In genomic region chr4:106105697-106106096, GRCh38 we compare ENCODE assay signal across 33 cellular contexts.
DNase-seq lines count a peak whose midpoint lies in the region; FAIRE-seq and TF ChIP-seq lines count a peak whose summit lies in the region.
"Had no signal": no experiment of that assay in that cellular context is flagged by ENCODE, and none has a peak within 500 bp of the region (broad histone marks: within the 10 kb centered on the region; RNA-seq: fewer than 3 reads in every experiment).

No MANE protein-coding gene starts in this region.

- intact Hi-C loops in dorsolateral prefrontal cortex (cut with DNase I), result no loop called here

- H3K36me3 Mint-ChIP-seq in astrocyte (ENCODE audit: low read depth, unreplicated experiment), result peaks cover 38% of the 10 kb centered on the region

- H3K27ac ChIP-seq in HEK293 (ENCODE audit: extremely low read depth, low read depth, low read length), result no peak overlapping the region
- H3K27ac ChIP-seq in astrocyte (ENCODE audit: low read depth, low read length), result no peak overlapping the region
- H3K27ac ChIP-seq in dorsolateral prefrontal cortex, result no peak overlapping the region
- H3K27ac ChIP-seq in RWPE1, result no peak overlapping the region
- H3K27ac ChIP-seq: 22Rv1; A549; BLaER1; BLaER1 treated with 17β-estradiol and CSF1 and Interleukin-3, amounts not matched to agents 10 nM and 100 nM; C4-2B had no signal

- no peak overlapping the region for H2AFZ ChIP-seq in astrocyte (ENCODE audit: low read depth, low read length)

- H3K36me3 ChIP-seq in HEK293 (ENCODE audit: control insufficient read depth in 2 of 2, insufficient read depth in 1 of 2, low read length in 2 of 2) (no peaks in the 10 kb centered on the region), astrocyte (ENCODE audit: insufficient read depth, low read length) (peaks cover 2% of the 10 kb centered on the region)
- H3K36me3 ChIP-seq: BE2C had no signal

- H3K4me3 ChIP-seq in HEK293 (ENCODE audit: low read depth, low read length) (no peak overlapping the region), astrocyte (ENCODE audit: insufficient read depth, low read depth, low read length) (no peak overlapping the region), dorsolateral prefrontal cortex (no peak overlapping the region)
- H3K4me3 ChIP-seq: A549; BLaER1; BLaER1 treated with 17β-estradiol and CSF1 and Interleukin-3, amounts not matched to agents 10 nM and 100 nM had no signal

- CTCF ChIA-PET in HEK293 (lab: Yijun Ruan, JAX) (no interaction called here), RWPE1 (lab: Yijun Ruan, JAX) (no interaction called here)

- H3K27me3 ChIP-seq in astrocyte (ENCODE audit: insufficient read depth, low read length) (no peaks in the 10 kb centered on the region), dorsolateral prefrontal cortex (no peaks in the 10 kb centered on the region)
- H3K27me3 ChIP-seq: BE2C; BLaER1; BLaER1 treated with 17β-estradiol and CSF1 and Interleukin-3, amounts not matched to agents 10 nM and 100 nM had no signal

- no peaks in the 10 kb centered on the region for H3K9me3 ChIP-seq in HEK293 (ENCODE audit: control insufficient read depth, insufficient read depth, low read depth, low read length)
- H3K9me3 ChIP-seq in astrocyte (ENCODE audit: insufficient read depth, low read depth, low read length), result peaks cover 8% of the 10 kb centered on the region
- H3K9me3 ChIP-seq: A549, BE2C had no signal

- FAIRE-seq in astrocyte (lab: Jason Lieb, UNC), result peak; percentile 43
- FAIRE-seq: A204.1, A549, D721Med had no signal

- H3K9me3 Mint-ChIP-seq in astrocyte (ENCODE audit: unreplicated experiment), result peaks cover 20% of the 10 kb centered on the region

- H3K4me1 Mint-ChIP-seq in astrocyte (ENCODE audit: low read depth, unreplicated experiment), result peaks cover 4% of the 10 kb centered on the region
- H3K4me1 Mint-ChIP-seq: B cell; CD14-positive monocyte; CD4-positive, alpha-beta memory T cell; CD8-positive, alpha-beta memory T cell had no signal

- H4K20me1 ChIP-seq in astrocyte (ENCODE audit: insufficient read depth, low read length), result no peaks in the 10 kb centered on the region
- H4K20me1 ChIP-seq: BLaER1; BLaER1 treated with 17β-estradiol and CSF1 and Interleukin-3, amounts not matched to agents 10 nM and 100 nM had no signal

- no peak overlapping the region for H3K9ac ChIP-seq in astrocyte (ENCODE audit: low read length)
- H3K9ac ChIP-seq: BLaER1; BLaER1 treated with 17β-estradiol and CSF1 and Interleukin-3, amounts not matched to agents 10 nM and 100 nM had no signal

- DNase-seq in astrocyte (ENCODE audit: low read depth) (no peak), dorsolateral prefrontal cortex (no peak), RWPE1 (ENCODE audit: low spot score) (no peak)
- DNase-seq: 8988T; ACHN; AML-193; BE2C; C1 segment of cervical spinal cord; Caco-2; Calu3; CD4-positive, alpha-beta memory T cell; CD4-positive, alpha-beta T cell; CD4-positive, CD25-positive, alpha-beta regulatory T cell; CD8-positive, alpha-beta memory T cell; CD8-positive, alpha-beta T cell; COR-L47; DMS 273 treated with DMSO at 0.1 percent for 48 hours; DMS153; DMS53; DMS79; DMS79 treated with DMSO at 0.1 percent for 48 hours; DND-41; EL had no signal

- H3K79me2 ChIP-seq in astrocyte (ENCODE audit: insufficient read depth, low read length), result no peaks in the 10 kb centered on the region

- POLR2A ChIA-PET in HEK293 (lab: Yijun Ruan, JAX) (no interaction called here), RWPE1 (lab: Yijun Ruan, JAX; ENCODE audit: low non-redundant PET) (no interaction called here)

- TF ChIP-seq CTCF in HEK293 (tag by site-specific recombination; IDR thresholded peaks at IDR 0.05), result no peak
- TF ChIP-seq CTCF in astrocyte (IDR thresholded peaks at IDR 0.05; ENCODE audit: insufficient read depth, low read depth, low read length), result no peak
- TF ChIP-seq CTCF in dorsolateral prefrontal cortex (IDR thresholded peaks at IDR 0.05 in 54 of 56, conservative IDR thresholded peaks at IDR 0.05 in 2 of 56; ENCODE audit: low read depth in 1 of 56, partially characterized antibody in 56 of 56), result no peak
- no peak for TF ChIP-seq CTCF in RWPE1 (conservative IDR thresholded peaks at IDR 0.05; ENCODE audit: low read depth)

- H3K27ac Mint-ChIP-seq in astrocyte (ENCODE audit: unreplicated experiment), result no peak overlapping the region
- H3K27ac Mint-ChIP-seq: B cell; CD14-positive monocyte; CD4-positive, alpha-beta memory T cell; CD4-positive, alpha-beta T cell; CD4-positive, CD25-positive, alpha-beta regulatory T cell; CD8-positive, alpha-beta T cell had no signal

- H3K27me3 Mint-ChIP-seq in astrocyte (ENCODE audit: low read depth, unreplicated experiment), result no peaks in the 10 kb centered on the region
- H3K27me3 Mint-ChIP-seq: B cell; CD4-positive, alpha-beta memory T cell; CD4-positive, alpha-beta T cell; CD4-positive, CD25-positive, alpha-beta regulatory T cell; CD8-positive, alpha-beta memory T cell had no signal

- no peak overlapping the region for H3K4me2 ChIP-seq in astrocyte (ENCODE audit: low read length)
- H3K4me2 ChIP-seq: A549; BLaER1; BLaER1 treated with 17β-estradiol and CSF1 and Interleukin-3, amounts not matched to agents 10 nM and 100 nM had no signal

- no peaks in the 10 kb centered on the region for H3K4me1 ChIP-seq in HEK293 (ENCODE audit: control insufficient read depth, insufficient read depth, low read length)
- H3K4me1 ChIP-seq in astrocyte (ENCODE audit: insufficient read depth, low read length), result no peaks in the 10 kb centered on the region
- H3K4me1 ChIP-seq: A549; BE2C; BLaER1; BLaER1 treated with 17β-estradiol and CSF1 and Interleukin-3, amounts not matched to agents 10 nM and 100 nM; Caco-2 had no signal

- no peak overlapping the region for H3K4me3 Mint-ChIP-seq in astrocyte (ENCODE audit: unreplicated experiment)
- H3K4me3 Mint-ChIP-seq: B cell; CD14-positive monocyte; CD4-positive, alpha-beta memory T cell; CD4-positive, alpha-beta T cell; CD4-positive, CD25-positive, alpha-beta regulatory T cell; CD8-positive, alpha-beta memory T cell; CD8-positive, alpha-beta T cell had no signal

TF ChIP-seq in HEK293, 187 proteins besides CTCF, POLR2A, EP300 and RAD21:
- no peak for TF ChIP-seq BCL11B (tag by site-specific recombination; IDR thresholded peaks at IDR 0.05; ENCODE audit: low read depth)
- peak; percentile 94 for TF ChIP-seq ZNF433 (tag by site-specific recombination; IDR thresholded peaks at IDR 0.05; ENCODE audit: low read depth)
